Comparison of ENCODE assay signal across 1 cellular context in genomic region chr17:76546556-76547182, GRCh38.
TF ChIP-seq lines count a peak whose summit lies in the region.

No MANE protein-coding gene starts in this region.

TF ChIP-seq in HEK293T, 16 proteins besides CTCF, POLR2A, EP300 and RAD21 (continued from another document):
- TF ChIP-seq CTBP1 (IDR thresholded peaks at IDR 0.05; ENCODE audit: borderline replicate concordance) (no peak), ZNF384 (IDR thresholded peaks at IDR 0.05) (no peak), ARNT (IDR thresholded peaks at IDR 0.05) (no peak), ELF4 (IDR thresholded peaks at IDR 0.05) (no peak), FOXK2 (IDR thresholded peaks at IDR 0.05) (no peak)
